ENCODE assay signal across 18 cellular contexts in the genomic region with DNA sequence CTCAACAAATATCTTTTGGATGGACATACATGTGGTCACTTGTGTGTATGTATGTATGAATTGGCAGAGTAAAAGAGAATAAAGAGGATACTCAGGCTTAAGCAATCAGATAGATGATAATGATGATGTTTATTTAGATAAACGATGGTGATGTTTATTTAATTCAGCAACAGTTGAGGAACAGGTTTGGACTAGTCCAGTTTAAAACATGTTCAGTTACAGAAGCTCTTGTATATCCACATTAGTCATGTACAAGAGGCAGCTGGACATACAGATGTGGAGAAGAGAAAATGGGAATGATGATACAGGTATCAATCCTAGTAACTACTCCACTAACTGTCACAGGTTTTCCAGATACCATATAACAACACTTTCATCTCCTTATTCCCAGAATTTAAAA.
DNase-seq lines count a peak whose midpoint lies in the region; TF ChIP-seq lines count a peak whose summit lies in the region.
"Had no signal": no experiment of that assay in that cellular context is flagged by ENCODE, and none has a peak within 500 bp of the region (broad histone marks: within the 10 kb centered on the region; RNA-seq: fewer than 3 reads in every experiment).

No MANE protein-coding gene starts in this region.

- H3K27ac Mint-ChIP-seq in CD14-positive monocyte = no peak overlapping the region
- H3K27ac Mint-ChIP-seq: T-helper 1 cell treated with Interleukin-12 subunit alpha and Interleukin-12 subunit beta and Interleukin-4 antibody, amounts not matched to agents 30 μg/mL and 1 μg/mL, for 36 hours had no signal

- H3K4me1 Mint-ChIP-seq in CD14-positive monocyte = no peaks in the 10 kb centered on the region
- H3K4me1 Mint-ChIP-seq: CD4-positive, alpha-beta memory T cell had no signal

- DNase-seq in DMS53 (lab: John Stamatoyannopoulos, UW) = peak; percentile 49
- DNase-seq in DMS53 treated with DMSO at 0.1 percent for 48 hours (lab: John Stamatoyannopoulos, UW; ENCODE audit: unreplicated experiment) = no peak
- DNase-seq in NCI-H146 (lab: John Stamatoyannopoulos, UW) = peak; percentile 43
- DNase-seq in NCI-H748 (lab: John Stamatoyannopoulos, UW; ENCODE audit: unreplicated experiment) = peak; percentile 97
- DNase-seq in epithelial cell of prostate (ENCODE audit: low read depth, low spot score) = peak; percentile 45
- DNase-seq in NCI-H526 (lab: John Stamatoyannopoulos, UW) = no peak
- DNase-seq in CD14-positive monocyte (ENCODE audit: low spot score) = no peak
- DNase-seq in DMS79 (lab: John Stamatoyannopoulos, UW) = no peak
- DNase-seq: BE2C; CD4-positive, alpha-beta memory T cell; Karpas-422; NCI-H1436; NCI-H2171 treated with DMSO at 0.1 percent for 48 hours; NCI-H524; OCI-M1; SIG-M5 had no signal

- no peak overlapping the region for H3K27ac ChIP-seq in epithelial cell of prostate
- H3K27ac ChIP-seq: 22Rv1 had no signal

- no peak overlapping the region for H3K4me3 Mint-ChIP-seq in CD14-positive monocyte
- H3K4me3 Mint-ChIP-seq: CD4-positive, alpha-beta memory T cell; T-helper 1 cell treated with Interleukin-12 subunit alpha and Interleukin-12 subunit beta and Interleukin-4 antibody, amounts not matched to agents 30 μg/mL and 1 μg/mL, for 36 hours had no signal

- TF ChIP-seq CTCF in CD14-positive monocyte (IDR thresholded peaks at IDR 0.05) = no peak

- intact Hi-C loops in CD14-positive monocyte (cut with micrococcal nuclease) = no loop called here

- H3K9me3 Mint-ChIP-seq in CD14-positive monocyte = peaks cover 3 to 16% (median 11%) of the 10 kb centered on the region in 7 donors

- peaks cover 4 to 10% of the 10 kb centered on the region in 2 donors for H3K36me3 Mint-ChIP-seq in CD14-positive monocyte
- H3K36me3 Mint-ChIP-seq: CD4-positive, alpha-beta memory T cell had no signal

- H3K27me3 Mint-ChIP-seq in CD14-positive monocyte (ENCODE audit: low read depth in 3 of 3) = no peaks in the 10 kb centered on the region
- H3K27me3 Mint-ChIP-seq: CD4-positive, alpha-beta memory T cell had no signal

Comparison
In these comparisons a context has a peak if more than half of its experiments do, and no peak if none do; other contexts are left out.
1. DNase-seq: peak in DMS53 (single experiment), NCI-H146 (single experiment), NCI-H748 (single experiment) and epithelial cell of prostate (single experiment); none in DMS53 treated with DMSO at 0.1 percent for 48 hours (single experiment), NCI-H526 (0 of 2), CD14-positive monocyte (single experiment) and DMS79 (single experiment).